In the genomic region with DNA sequence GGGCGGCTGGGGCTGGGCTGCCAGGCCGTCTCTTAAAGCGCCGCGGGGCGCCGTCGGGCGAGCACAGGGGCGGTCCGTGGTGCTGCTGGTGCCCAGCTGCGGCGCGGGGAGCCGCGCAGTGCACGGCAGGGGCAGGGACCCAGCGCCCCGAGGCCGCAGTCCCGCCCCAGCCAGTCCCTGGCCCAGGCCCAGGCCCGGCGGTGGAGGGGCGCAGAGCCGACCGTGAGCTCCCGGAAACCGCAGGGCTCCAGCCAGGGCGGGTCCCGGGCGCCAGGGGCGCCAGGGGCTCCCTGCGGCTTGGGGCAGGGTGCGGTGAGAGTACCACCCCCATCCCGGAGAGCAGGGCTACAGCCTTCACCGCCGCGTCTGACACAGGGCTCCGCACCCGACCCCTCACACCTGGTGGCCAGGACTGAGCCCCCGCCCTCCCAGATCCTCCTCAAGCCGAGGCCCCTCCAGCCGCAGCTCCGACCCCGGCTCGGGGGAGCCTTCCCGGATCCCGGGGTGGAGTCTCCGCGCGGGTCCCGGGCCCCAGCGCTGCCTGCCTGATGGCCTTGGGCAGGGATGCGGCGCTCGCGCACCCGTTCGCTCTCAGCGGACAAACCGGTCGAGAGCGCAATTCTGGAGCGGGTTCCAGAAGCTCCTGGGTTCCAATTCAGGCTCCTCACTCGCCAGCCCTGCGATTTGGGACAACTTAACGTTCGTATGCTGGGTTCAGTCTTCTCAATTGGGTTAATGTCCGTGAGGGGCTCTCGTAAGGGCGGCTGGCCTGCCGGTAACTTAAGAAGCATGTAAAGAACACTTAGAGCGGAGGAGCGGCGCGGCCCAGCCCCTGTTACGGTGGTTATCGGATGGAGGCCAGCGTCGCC, we compare ENCODE assay signal across 8 cellular contexts. TPM values are rescaled to one million over a fixed set of nuclear protein-coding genes. Genes with fewer than 3 reads are reported as not detected.
A peak's percentile ranks its signal among the peaks of the same experiment; 100 is the strongest.
DNase-seq lines count a peak whose midpoint lies in the region; ATAC-seq and TF ChIP-seq lines count a peak whose summit lies in the region.
"Not testable (repeated sequence)": the region's sequence is repeated elsewhere in the genome, so short reads cannot be mapped to it uniquely, and the experiment has no call there.
"Had no signal": no experiment of that assay in that cellular context is flagged by ENCODE, and none has a peak within 500 bp of the region (broad histone marks: within the 10 kb centered on the region; RNA-seq: fewer than 3 reads in every experiment).

No MANE protein-coding gene starts in this region.

- intact Hi-C loops in heart left ventricle (cut with DNase I): not testable (repeated sequence)

- not testable (repeated sequence) for H3K9me3 ChIP-seq in HUES6 (ENCODE audit: control insufficient read depth, insufficient read depth, low read depth, low read length); heart left ventricle; neural progenitor cell (ENCODE audit: low read depth)

- ATAC-seq in activated T-cell treated with anti-CD3 and anti-CD28 coated beads, Interleukin-2, amount 50 U/mL, for 4 hours: peak; percentile 25 to 27
- ATAC-seq in heart left ventricle: peak in 3 of 4 donors; percentile 19 to 38 (median 31)
- ATAC-seq in stimulated activated memory B cell treated with anti-CD40 and anti-IgM and Interleukin-4, amounts not matched to agents 10 μg/mL and 1 μg/mL and 100 μg/mL, for 72 hours: peak; percentile 11

- not testable (repeated sequence) for H3K27ac ChIP-seq in HUES6 (ENCODE audit: low read depth, low read length); heart left ventricle; neural progenitor cell

- not testable (repeated sequence) for DNase-seq in activated T-cell treated with anti-CD3 and anti-CD28 coated beads, Interleukin-2, amount 50 U/mL, for 4 hours; neural progenitor cell (ENCODE audit: low spot score)
- DNase-seq in ecto neural progenitor cell (ENCODE audit: low spot score) (peak; percentile 28), heart left ventricle (peak in 2 of 5 donors; percentile 13 to 24), islet precursor cell (peak; percentile 25)

- TF ChIP-seq CTCF in heart left ventricle (IDR thresholded peaks at IDR 0.05); neural progenitor cell (IDR thresholded peaks at IDR 0.05): not testable (repeated sequence)

- H3K27me3 Mint-ChIP-seq in activated T-cell treated with anti-CD3 and anti-CD28 coated beads, Interleukin-2, amount 50 U/mL, for 4 hours (ENCODE audit: low read depth); neural progenitor cell (ENCODE audit: insufficient read depth, low read depth); stimulated activated memory B cell treated with anti-CD40 and anti-IgM and Interleukin-4, amounts not matched to agents 10 μg/mL and 1 μg/mL and 100 μg/mL, for 72 hours: not testable (repeated sequence)

- H3K4me1 Mint-ChIP-seq in activated T-cell treated with anti-CD3 and anti-CD28 coated beads, Interleukin-2, amount 50 U/mL, for 4 hours (ENCODE audit: low read depth); neural progenitor cell; stimulated activated memory B cell treated with anti-CD40 and anti-IgM and Interleukin-4, amounts not matched to agents 10 μg/mL and 1 μg/mL and 100 μg/mL, for 72 hours: not testable (repeated sequence)

- H3K27me3 ChIP-seq in HUES6 (ENCODE audit: control insufficient read depth, insufficient read depth, low read length) (peaks cover 17% of the 10 kb centered on the region), neural progenitor cell (peaks cover 18% of the 10 kb centered on the region)
- not testable (repeated sequence) for H3K27me3 ChIP-seq in heart left ventricle

- H3K79me2 ChIP-seq in neural progenitor cell (ENCODE audit: low read depth): not testable (repeated sequence)

- not testable (repeated sequence) for H3K4me1 ChIP-seq in HUES6 (ENCODE audit: control insufficient read depth, insufficient read depth, low read length); heart left ventricle; neural progenitor cell

- H3K36me3 Mint-ChIP-seq in activated T-cell treated with anti-CD3 and anti-CD28 coated beads, Interleukin-2, amount 50 U/mL, for 4 hours (ENCODE audit: insufficient read depth); neural progenitor cell; stimulated activated memory B cell treated with anti-CD40 and anti-IgM and Interleukin-4, amounts not matched to agents 10 μg/mL and 1 μg/mL and 100 μg/mL, for 72 hours: not testable (repeated sequence)

- WGBS in heart left ventricle, 4 donors: 2 to 14% (median 2%) methylated on average over 20 to 62 of the region's 80 CpGs; no CpG with 5 or more reads in 1 of the 4 donors

- H3K36me3 ChIP-seq in HUES6 (ENCODE audit: control insufficient read depth, insufficient read depth, low read length); heart left ventricle; neural progenitor cell: not testable (repeated sequence)

- not testable (repeated sequence) for H3K9ac ChIP-seq in HUES6 (ENCODE audit: low read length); neural progenitor cell

- peak overlapping the region; percentile 79 for H2AFZ ChIP-seq in neural progenitor cell (replicated peaks)

- not testable (repeated sequence) for H3F3A ChIP-seq in neural progenitor cell (ENCODE audit: low read depth)

- peak overlapping the region; percentile 49 for H3K4me3 ChIP-seq in HUES6 (ENCODE audit: low read depth, low read length)
- H3K4me3 ChIP-seq in heart left ventricle: peak overlapping the region in 10 of 12 donors; percentile 6 to 41 (median 25)
- peak overlapping the region; percentile 39 for H3K4me3 ChIP-seq in neural progenitor cell

- H3K4me3 Mint-ChIP-seq in activated T-cell treated with anti-CD3 and anti-CD28 coated beads, Interleukin-2, amount 50 U/mL, for 4 hours; neural progenitor cell; stimulated activated memory B cell treated with anti-CD40 and anti-IgM and Interleukin-4, amounts not matched to agents 10 μg/mL and 1 μg/mL and 100 μg/mL, for 72 hours: not testable (repeated sequence)

- peak overlapping the region; percentile 76 for H3K4me2 ChIP-seq in neural progenitor cell

- H3K9me3 Mint-ChIP-seq in activated T-cell treated with anti-CD3 and anti-CD28 coated beads, Interleukin-2, amount 50 U/mL, for 4 hours; neural progenitor cell; stimulated activated memory B cell treated with anti-CD40 and anti-IgM and Interleukin-4, amounts not matched to agents 10 μg/mL and 1 μg/mL and 100 μg/mL, for 72 hours: not testable (repeated sequence)

- TF ChIP-seq POLR2A in heart left ventricle (IDR thresholded peaks at IDR 0.05): not testable (repeated sequence)

- H3K27ac Mint-ChIP-seq in neural progenitor cell; stimulated activated memory B cell treated with anti-CD40 and anti-IgM and Interleukin-4, amounts not matched to agents 10 μg/mL and 1 μg/mL and 100 μg/mL, for 72 hours: not testable (repeated sequence)

- not testable (repeated sequence) for H4K20me1 ChIP-seq in neural progenitor cell (ENCODE audit: low read depth)

RNA-seq across cellular contexts. Expression of gene SYT15B, which starts 0.5 kb away (rescaled TPM):
- under 1 TPM; 0.05 to 0.11 (median 0.11) TPM for total RNA-seq in activated T-cell treated with anti-CD3 and anti-CD28 coated beads, Interleukin-2, amount 50 U/mL, for 4 hours
- total RNA-seq in heart left ventricle (1 to 10 TPM in 6 of 9 donors, under 1 TPM in 3; 0.88 to 4.6 (median 1.6) TPM), neural progenitor cell (ENCODE audit: low replicate concordance) (not detected in 2 replicates)
- 1 to 10 TPM in 1 of 2 donors, under 1 TPM in 1; 0.53 to 1.1 TPM for polyA plus RNA-seq in heart left ventricle
- total RNA-seq: epithelial cell of proximal tubule had no signal
